ENCODE assay signal across 14 cellular contexts in genomic region chr1:79695133-79695532, GRCh38.
DNase-seq lines count a peak whose midpoint lies in the region; ATAC-seq and TF ChIP-seq lines count a peak whose summit lies in the region.
"Had no signal": no experiment of that assay in that cellular context is flagged by ENCODE, and none has a peak within 500 bp of the region (broad histone marks: within the 10 kb centered on the region; RNA-seq: fewer than 3 reads in every experiment).

No MANE protein-coding gene starts in this region.

- H3K9ac ChIP-seq in colonic mucosa (ENCODE audit: low read depth in 2 of 2, low read length in 2 of 2): no peak overlapping the region

- no peak overlapping the region for H3K4me3 ChIP-seq in OCI-LY7 (ENCODE audit: low read depth, low read length, poor library complexity, severe bottlenecking)
- H3K4me3 ChIP-seq in colonic mucosa: no peak overlapping the region
- H3K4me3 ChIP-seq: MG63 had no signal

- no peaks in the 10 kb centered on the region for H3K79me2 ChIP-seq in OCI-LY7 (ENCODE audit: insufficient read depth, low read depth, low read length)

- ATAC-seq in GM18502 (IDR thresholded peaks at IDR 0.05; ENCODE audit: poor library complexity, unreplicated experiment) (peak; percentile 81), GM21423 (IDR thresholded peaks at IDR 0.05; ENCODE audit: unreplicated experiment) (peak; percentile 94), HG03045 (IDR thresholded peaks at IDR 0.05; ENCODE audit: unreplicated experiment) (peak; percentile 84), left colon (no peak)
- ATAC-seq: HCT116 had no signal

- H3K36me3 ChIP-seq in OCI-LY7 (ENCODE audit: insufficient read depth, low read length) (no peaks in the 10 kb centered on the region), colonic mucosa (no peaks in the 10 kb centered on the region)
- H3K36me3 ChIP-seq: MG63, neutrophil had no signal

- CTCF ChIA-PET in OCI-LY7 (lab: Charles Lee; ENCODE audit: unreplicated experiment): no interaction called here

- H3K27me3 ChIP-seq in colonic mucosa: no peaks in the 10 kb centered on the region
- H3K27me3 ChIP-seq: MG63, neutrophil had no signal

- H3K9me3 ChIP-seq in OCI-LY7 (ENCODE audit: low read length) (no peaks in the 10 kb centered on the region), colonic mucosa (no peaks in the 10 kb centered on the region)
- H3K9me3 ChIP-seq: MG63, neutrophil had no signal

- no peaks in the 10 kb centered on the region for H4K20me1 ChIP-seq in OCI-LY7 (ENCODE audit: insufficient read depth, low read length)

- H3K4me1 ChIP-seq in OCI-LY7 (ENCODE audit: insufficient read depth, low read length, poor library complexity, severe bottlenecking) (no peaks in the 10 kb centered on the region), colonic mucosa (no peaks in the 10 kb centered on the region)

- no peaks in the 10 kb centered on the region for H3K9me2 ChIP-seq in OCI-LY7 (ENCODE audit: insufficient read depth, low read length)

- H3K4me2 ChIP-seq in OCI-LY7 (ENCODE audit: low read length): no peak overlapping the region

- DNase-seq in OCI-LY7 (ENCODE audit: low spot score) (no peak), colonic mucosa (no peak), left colon (no peak), NCI-H1092 (lab: John Stamatoyannopoulos, UW) (no peak), cardiac septum (ENCODE audit: low spot score) (no peak)
- DNase-seq: GF-D8, MG63, NCI-H69, SW 1271 had no signal

- intact Hi-C loops in OCI-LY7 (cut with micrococcal nuclease; ENCODE audit: unreplicated experiment) (no loop called here), colonic mucosa (cut with DNase I) (no loop called here), left colon (cut with DNase I, micrococcal nuclease) (no loop called here), cardiac septum (cut with DNase I) (no loop called here)

- TF ChIP-seq CTCF in OCI-LY7 (conservative IDR thresholded peaks at IDR 0.05; ENCODE audit: low read length): no peak
- TF ChIP-seq CTCF in colonic mucosa (IDR thresholded peaks at IDR 0.05): no peak

- no TSS peak for BruUV-seq in OCI-LY7 (replicated peaks; lab: Mats Ljungman, UMichigan)

- POLR2A ChIA-PET in OCI-LY7 (lab: Charles Lee): no interaction called here

- H2AFZ ChIP-seq in OCI-LY7 (ENCODE audit: low read length): 0 out of 2 replicates have a peak overlapping the region, but pooled peaks have one; percentile 35

- H3K27ac ChIP-seq in OCI-LY7 (ENCODE audit: low read depth, low read length, poor library complexity, severe bottlenecking): no peak overlapping the region
- no peak overlapping the region for H3K27ac ChIP-seq in colonic mucosa
- H3K27ac ChIP-seq: neutrophil had no signal
